In genomic region chr3:48280883-48281282, GRCh38 we compare ENCODE assay signal across 18 cellular contexts. TPM values are rescaled to one million over a fixed set of nuclear protein-coding genes. Genes with fewer than 3 reads are reported as not detected.
DNase-seq lines count a peak whose midpoint lies in the region; ATAC-seq, FAIRE-seq and TF ChIP-seq lines count a peak whose summit lies in the region.
"Had no signal": no experiment of that assay in that cellular context is flagged by ENCODE, and none has a peak within 500 bp of the region (broad histone marks: within the 10 kb centered on the region; RNA-seq: fewer than 3 reads in every experiment).

No MANE protein-coding gene starts in this region.

- 86% methylated on average over 4 of the region's 4 CpGs for WGBS in GM12878 (ENCODE audit: insufficient coverage, insufficient replicate concordance, low lambda C conversion rate, missing lambda C conversion rate)
- 86% methylated on average over 4 of the region's 4 CpGs for WGBS in hepatocyte (ENCODE audit: low lambda C conversion rate, missing lambda C conversion rate)

- H3K36me3 Mint-ChIP-seq in effector memory CD8-positive, alpha-beta T cell (ENCODE audit: insufficient read depth): peaks cover 3% of the 10 kb centered on the region
- H3K36me3 Mint-ChIP-seq: CD14-positive monocyte; CD8-positive, alpha-beta T cell had no signal

- DNase-seq in GM12891 (ENCODE audit: insufficient read length, low spot score) (no peak), GM12878 (ENCODE audit: low read depth, low spot score) (no peak), left kidney (ENCODE audit: low read depth, low spot score) (peak; percentile 56), hepatocyte (ENCODE audit: low spot score) (no peak)
- DNase-seq in effector memory CD8-positive, alpha-beta T cell: no peak
- no peak for DNase-seq in activated CD4-positive, alpha-beta T cell treated with anti-CD3 and anti-CD28 coated beads for 48 hours
- DNase-seq: COR-L47, DMS53, IMR-90 had no signal

- H3K4me2 ChIP-seq in GM12878 (ENCODE audit: control insufficient read depth, insufficient read depth) (no peak overlapping the region), hepatocyte (no peak overlapping the region)
- H3K4me2 ChIP-seq: A549 had no signal

- no peaks in the 10 kb centered on the region for H3K4me1 ChIP-seq in GM12878 (ENCODE audit: control insufficient read depth, insufficient read depth, low read length)
- H3K4me1 ChIP-seq in hepatocyte (ENCODE audit: insufficient read depth): no peaks in the 10 kb centered on the region
- H3K4me1 ChIP-seq: A549 had no signal

- H2AFZ ChIP-seq in GM12878 (ENCODE audit: control insufficient read depth, low read depth, low read length) (no peak overlapping the region), hepatocyte (no peak overlapping the region)

- RAD21 ChIA-PET in GM12878 (lab: Charles Lee; ENCODE audit: unreplicated experiment): interaction anchor here (0.6 to 1.3 kb wide), 3 partner anchors 64 to 177 kb away, joined by 3 to 4 read pairs (median 3); no protein-coding TSS in a partner anchor

- no peaks in the 10 kb centered on the region for H3K9me2 ChIP-seq in hepatocyte (replicated peaks; ENCODE audit: insufficient read depth)

- no peak overlapping the region for H3K9ac ChIP-seq in GM12878 (ENCODE audit: control insufficient read depth, insufficient read depth, low read length)

- peaks cover 8% of the 10 kb centered on the region; the same call in 2 of the 3 replicates for H3K9me3 ChIP-seq in GM12878 (replicated peaks; ENCODE audit: control insufficient read depth, insufficient read depth, low read length)
- no peaks in the 10 kb centered on the region for H3K9me3 ChIP-seq in hepatocyte (ENCODE audit: low read depth)
- H3K9me3 ChIP-seq: A549, HAP-1 had no signal

- no peaks in the 10 kb centered on the region for H3K4me1 Mint-ChIP-seq in effector memory CD8-positive, alpha-beta T cell (ENCODE audit: low read depth in 2 of 2)
- H3K4me1 Mint-ChIP-seq: CD14-positive monocyte had no signal

- TF ChIP-seq POLR2A in GM12891 (IDR thresholded peaks at IDR 0.05; ENCODE audit: low read depth, low read length): no peak
- no peak for TF ChIP-seq POLR2A in GM12878 (IDR thresholded peaks at IDR 0.05; ENCODE audit: low read depth, low read length)

- H3K27ac Mint-ChIP-seq in effector memory CD8-positive, alpha-beta T cell: no peak overlapping the region
- H3K27ac Mint-ChIP-seq: CD8-positive, alpha-beta T cell had no signal

- TF ChIP-seq EP300 in GM12878 (IDR thresholded peaks at IDR 0.05; ENCODE audit: borderline replicate concordance in 1 of 2, control insufficient read depth in 1 of 2, low read depth in 2 of 2, low read length in 2 of 2): no peak

- in situ Hi-C loops in GM12878 (cut with MboI): no loop called here

- H3K4me3 ChIP-seq in GM12878 (no peak overlapping the region), hepatocyte (no peak overlapping the region)
- H3K4me3 ChIP-seq: A549, HAP-1 had no signal

- H4K20me1 ChIP-seq in GM12878 (ENCODE audit: control insufficient read depth, insufficient read depth) (no peaks in the 10 kb centered on the region), hepatocyte (ENCODE audit: insufficient read depth, poor library complexity, severe bottlenecking) (no peaks in the 10 kb centered on the region)

- ATAC-seq in GM12878 (peak; percentile 29; the same call in 1 of the 3 replicates), GM19023 (IDR thresholded peaks at IDR 0.05; ENCODE audit: unreplicated experiment) (no peak)
- no peak for ATAC-seq in effector memory CD8-positive, alpha-beta T cell (replicated peaks)
- ATAC-seq: A549; CD8-positive, alpha-beta T cell had no signal

- no peak for TF ChIP-seq RAD21 in GM12878 (IDR thresholded peaks at IDR 0.05; ENCODE audit: insufficient read depth, low read depth, low read length)

- intact Hi-C loops in GM12878 (cut with micrococcal nuclease; ENCODE audit: unreplicated experiment): no loop called here

- H3K36me3 ChIP-seq in GM12878 (ENCODE audit: control insufficient read depth in 2 of 2, insufficient read depth in 2 of 2, low read length in 1 of 2) (no peaks in the 10 kb centered on the region), hepatocyte (replicated peaks; ENCODE audit: insufficient read depth, low read depth) (no peaks in the 10 kb centered on the region)
- H3K36me3 ChIP-seq: HAP-1 had no signal

- POLR2A ChIA-PET in GM12878 (lab: Charles Lee): interaction anchor here (0.7 to 1.2 kb wide), 2 partner anchors 25 kb away, joined by 3 to 5 read pairs; no protein-coding TSS in a partner anchor

- TF ChIP-seq CTCF in GM12878 (IDR thresholded peaks at IDR 0.05 in 2 of 3, conservative IDR thresholded peaks at IDR 0.05 in 1 of 3; ENCODE audit: control insufficient read depth in 2 of 3, extremely low read depth in 1 of 3, insufficient read depth in 1 of 3, low read depth in 3 of 3, low read length in 3 of 3): no peak
- TF ChIP-seq CTCF in hepatocyte (IDR thresholded peaks at IDR 0.05; ENCODE audit: poor library complexity): no peak

- BruUV-seq in GM12878 (replicated peaks; lab: Mats Ljungman, UMichigan): no TSS peak

- peaks cover 0 to 4% of the 10 kb centered on the region in 2 donors for H3K27me3 Mint-ChIP-seq in effector memory CD8-positive, alpha-beta T cell

- H3K79me2 ChIP-seq in GM12878 (ENCODE audit: control insufficient read depth, insufficient read depth, low read length) (no peaks in the 10 kb centered on the region), hepatocyte (no peaks in the 10 kb centered on the region)

- no peaks in the 10 kb centered on the region for H3K9me3 Mint-ChIP-seq in effector memory CD8-positive, alpha-beta T cell
- H3K9me3 Mint-ChIP-seq: CD8-positive, alpha-beta T cell had no signal

- H3K27ac ChIP-seq in GM12878 (ENCODE audit: control insufficient read depth, insufficient read depth): no peak overlapping the region
- no peak overlapping the region for H3K27ac ChIP-seq in hepatocyte
- H3K27ac ChIP-seq: A549 had no signal

- no peak for FAIRE-seq in GM12891 (lab: Jason Lieb, UNC)
- FAIRE-seq in GM12878 (lab: Jason Lieb, UNC): no peak
- FAIRE-seq: A549, H1 had no signal

- H3K27me3 ChIP-seq in GM12878 (replicated peaks in 1 of 2; ENCODE audit: control insufficient read depth in 2 of 2, insufficient read depth in 2 of 2, low read length in 1 of 2) (no peaks in the 10 kb centered on the region), hepatocyte (no peaks in the 10 kb centered on the region)

- CTCF ChIA-PET in GM12878 (lab: Yijun Ruan, JAX): interaction anchor here (0.9 to 7.4 kb wide), 3 partner anchors 12 to 155 kb away, joined by 3 to 71 read pairs (median 5); no protein-coding TSS in a partner anchor

- SMC1A ChIA-PET in GM12878 (lab: Charles Lee; ENCODE audit: uncharacterized antibody, unreplicated experiment): interaction anchor here (0.6 to 3.1 kb wide), 2 partner anchors 21 to 155 kb away, joined by 3 to 12 read pairs; no protein-coding TSS in a partner anchor

- H3K4me3 Mint-ChIP-seq in effector memory CD8-positive, alpha-beta T cell: no peak overlapping the region
- H3K4me3 Mint-ChIP-seq: CD14-positive monocyte; CD8-positive, alpha-beta T cell had no signal

RNA-seq across cellular contexts. Expression of gene NME6, which starts 20.3 kb away (rescaled TPM):
- 14.2 TPM for polyA plus RNA-seq in GM12891 (2012; ENCODE audit: low read depth, missing spikeins)
- total RNA-seq in GM12878 (2013; cell fraction: nucleolus; rRNA removed): 62.9 and 64.4 TPM in 2 replicates
- total RNA-seq in GM12878 (2014; rRNA removed) (27.8 and 33.4 TPM in 2 replicates), GM12878 (2014; rRNA removed; fragmentation: Illumina TruSeq; extraction: Trizol) (26.2 and 28.9 TPM in 2 replicates), GM12878 (2021) (21.3 and 25.5 TPM in 2 replicates), hepatocyte (31.5 and 47.3 TPM in 2 replicates)
- 12.3 TPM for polyA plus RNA-seq in GM12878 (2011; ENCODE audit: low read depth)
- polyA plus RNA-seq in GM12878 (2011; rRNA removed) (22.1 and 34.2 TPM in 2 replicates), GM12878 (2014; fragmentation: Illumina TruSeq; extraction: Trizol) (22.4 and 31.7 TPM in 2 replicates), GM12878 (2014; fragmentation: Nextera tagmentation; extraction: Ambion mirVana) (10 to 100 TPM; 39.4 to 68.6 TPM), GM12878 (2014; rRNA removed) (27.7 and 27.9 TPM in 2 replicates), GM12878 (2016; fragmentation: Nextera tagmentation; extraction: Ambion mirVana) (10 to 100 TPM; 38.0 to 38.8 TPM), hepatocyte (38.7 and 42.0 TPM in 2 replicates)
- polyA plus RNA-seq in GM12878 (2011; cell fraction: cytosol; rRNA removed): 43.7 and 54.0 TPM in 2 replicates
- 11.2 and 11.5 TPM in 2 replicates for polyA plus RNA-seq in GM12878 (2011; cell fraction: nucleus; rRNA removed)
- polyA plus RNA-seq in GM12878 (2012): 13.8 and 19.4 TPM in 2 replicates
- polyA minus RNA-seq in GM12878 (2011; rRNA and poly(A)+ RNA removed): 38.5 and 44.2 TPM in 2 replicates
- 9.1 and 9.9 TPM in 2 replicates for polyA minus RNA-seq in GM12878 (2011; cell fraction: cytosol; rRNA and poly(A)+ RNA removed)
- 10.9 and 12.8 TPM in 2 replicates for polyA minus RNA-seq in GM12878 (2011; cell fraction: nucleus; rRNA and poly(A)+ RNA removed)

RNA-seq across cellular contexts. Expression of gene ZNF589, which starts 40.0 kb away (rescaled TPM):
- 19.0 TPM for polyA plus RNA-seq in GM12891 (2012; ENCODE audit: low read depth, missing spikeins)
- total RNA-seq in GM12878 (2013; cell fraction: nucleolus; rRNA removed): 211 and 232 TPM in 2 replicates
- 26.5 and 29.0 TPM in 2 replicates for total RNA-seq in GM12878 (2014; rRNA removed)
- total RNA-seq in GM12878 (2014; rRNA removed; fragmentation: Illumina TruSeq; extraction: Trizol): 29.5 and 30.2 TPM in 2 replicates
- 27.7 and 34.2 TPM in 2 replicates for total RNA-seq in GM12878 (2021)
- polyA plus RNA-seq in GM12878 (2011; ENCODE audit: low read depth): 25.2 TPM
- polyA plus RNA-seq in GM12878 (2011; rRNA removed): 47.2 and 47.9 TPM in 2 replicates
- 29.4 and 32.9 TPM in 2 replicates for polyA plus RNA-seq in GM12878 (2011; cell fraction: cytosol; rRNA removed)
- polyA plus RNA-seq in GM12878 (2011; cell fraction: nucleus; rRNA removed): 114 and 142 TPM in 2 replicates
- polyA plus RNA-seq in GM12878 (2012): 26.2 and 27.8 TPM in 2 replicates
- 36.9 and 47.9 TPM in 2 replicates for polyA plus RNA-seq in GM12878 (2014; fragmentation: Illumina TruSeq; extraction: Trizol)
- polyA plus RNA-seq in GM12878 (2014; fragmentation: Nextera tagmentation; extraction: Ambion mirVana): 10 to 100 TPM in 1 of 2 experiments, 1 to 10 TPM in 1; 6.5 to 10.1 TPM
- 30.2 and 30.8 TPM in 2 replicates for polyA plus RNA-seq in GM12878 (2014; rRNA removed)
- 10 to 100 TPM; 19.7 to 20.2 TPM for polyA plus RNA-seq in GM12878 (2016; fragmentation: Nextera tagmentation; extraction: Ambion mirVana)
- polyA minus RNA-seq in GM12878 (2011; rRNA and poly(A)+ RNA removed): 33.6 and 39.6 TPM in 2 replicates
- 8.0 and 10.2 TPM in 2 replicates for polyA minus RNA-seq in GM12878 (2011; cell fraction: cytosol; rRNA and poly(A)+ RNA removed)
- 24.1 and 29.7 TPM in 2 replicates for polyA minus RNA-seq in GM12878 (2011; cell fraction: nucleus; rRNA and poly(A)+ RNA removed)
- total RNA-seq in hepatocyte: 3.5 and 6.3 TPM in 2 replicates
- polyA plus RNA-seq in hepatocyte: 3.9 and 4.2 TPM in 2 replicates

RNA-seq across cellular contexts. Expression of gene SPINK8, which starts 52.6 kb away (rescaled TPM):
- polyA plus RNA-seq in GM12891 (2012; ENCODE audit: low read depth, missing spikeins): not detected
- total RNA-seq in GM12878 (2013; cell fraction: nucleolus; rRNA removed): not detected in 2 replicates
- total RNA-seq in GM12878 (2014; rRNA removed) (not detected in 2 replicates), GM12878 (2014; rRNA removed; fragmentation: Illumina TruSeq; extraction: Trizol) (not detected in 2 replicates), GM12878 (2021) (not detected in 2 replicates), hepatocyte (not detected in 2 replicates)
- polyA plus RNA-seq in GM12878 (2011; ENCODE audit: low read depth): not detected
- polyA plus RNA-seq in GM12878 (2011; rRNA removed) (not detected in 2 replicates), GM12878 (2014; fragmentation: Illumina TruSeq; extraction: Trizol) (not detected in 2 replicates), GM12878 (2014; fragmentation: Nextera tagmentation; extraction: Ambion mirVana) (not detected), GM12878 (2014; rRNA removed) (not detected in 2 replicates), GM12878 (2016; fragmentation: Nextera tagmentation; extraction: Ambion mirVana) (not detected), hepatocyte (not detected in 2 replicates)
- polyA plus RNA-seq in GM12878 (2011; cell fraction: cytosol; rRNA removed): not detected in 2 replicates
- polyA plus RNA-seq in GM12878 (2011; cell fraction: nucleus; rRNA removed): not detected in 2 replicates
- polyA plus RNA-seq in GM12878 (2012): not detected in 2 replicates
- polyA minus RNA-seq in GM12878 (2011; rRNA and poly(A)+ RNA removed): not detected in 2 replicates
- not detected in 2 replicates for polyA minus RNA-seq in GM12878 (2011; cell fraction: cytosol; rRNA and poly(A)+ RNA removed)
- polyA minus RNA-seq in GM12878 (2011; cell fraction: nucleus; rRNA and poly(A)+ RNA removed): not detected in 2 replicates
- total RNA-seq: CD8-positive, alpha-beta T cell; H1; HT-29; IMR-90 had no signal
- polyA plus RNA-seq: A549, AG04450, BJ, CD14-positive monocyte, IMR-90 had no signal

RNA-seq across cellular contexts. Expression of gene CAMP, which starts 57.6 kb away (rescaled TPM):
- 4.6 TPM for polyA plus RNA-seq in GM12891 (2012; ENCODE audit: low read depth, missing spikeins)
- not detected in 2 replicates for total RNA-seq in GM12878 (2013; cell fraction: nucleolus; rRNA removed)
- total RNA-seq in GM12878 (2014; rRNA removed) (9.8 and 11.7 TPM in 2 replicates), GM12878 (2014; rRNA removed; fragmentation: Illumina TruSeq; extraction: Trizol) (7.4 and 8.7 TPM in 2 replicates), GM12878 (2021) (7.5 and 7.8 TPM in 2 replicates), hepatocyte (not detected in 2 replicates)
- polyA plus RNA-seq in GM12878 (2011; ENCODE audit: low read depth): 4.9 TPM
- polyA plus RNA-seq in GM12878 (2011; rRNA removed) (0.76 and 0.86 TPM in 2 replicates), GM12878 (2014; fragmentation: Illumina TruSeq; extraction: Trizol) (2.3 and 6.9 TPM in 2 replicates), GM12878 (2014; fragmentation: Nextera tagmentation; extraction: Ambion mirVana) (10 to 100 TPM; 25.4 to 34.3 TPM), GM12878 (2014; rRNA removed) (10.4 and 10.9 TPM in 2 replicates), GM12878 (2016; fragmentation: Nextera tagmentation; extraction: Ambion mirVana) (1 to 10 TPM; 3.4 to 3.7 TPM), hepatocyte (0.36 TPM in 1 of 2 replicates, not detected in the other)
- 0.88 and 2.0 TPM in 2 replicates for polyA plus RNA-seq in GM12878 (2011; cell fraction: cytosol; rRNA removed)
- 0.56 and 0.93 TPM in 2 replicates for polyA plus RNA-seq in GM12878 (2011; cell fraction: nucleus; rRNA removed)
- polyA plus RNA-seq in GM12878 (2012): 6.8 and 12.9 TPM in 2 replicates
- 0.41 and 1.1 TPM in 2 replicates for polyA minus RNA-seq in GM12878 (2011; rRNA and poly(A)+ RNA removed)
- not detected in 2 replicates for polyA minus RNA-seq in GM12878 (2011; cell fraction: cytosol; rRNA and poly(A)+ RNA removed)
- not detected in 2 replicates for polyA minus RNA-seq in GM12878 (2011; cell fraction: nucleus; rRNA and poly(A)+ RNA removed)
- total RNA-seq: CD8-positive, alpha-beta T cell; H1; HT-29; IMR-90 had no signal
- polyA plus RNA-seq: A549, AG04450, BJ, H1, IMR-90 had no signal
